ENCODE assay signal across 18 cellular contexts in genomic region chr11:58466293-58466692, GRCh38. TPM values are rescaled to one million over a fixed set of nuclear protein-coding genes. Genes with fewer than 3 reads are reported as not detected.
DNase-seq lines count a peak whose midpoint lies in the region; ATAC-seq and TF ChIP-seq lines count a peak whose summit lies in the region.
"Had no signal": no experiment of that assay in that cellular context is flagged by ENCODE, and none has a peak within 500 bp of the region (broad histone marks: within the 10 kb centered on the region; RNA-seq: fewer than 3 reads in every experiment).

No MANE protein-coding gene starts in this region.

- no peaks in the 10 kb centered on the region for H3K9me2 ChIP-seq in PC-3 (replicated peaks; ENCODE audit: low read length)

- TF ChIP-seq POLR2A in erythroblast (IDR thresholded peaks at IDR 0.05; ENCODE audit: low read length), result no peak

- H2AFZ ChIP-seq in PC-3 (ENCODE audit: low read length) (no peak overlapping the region), osteoblast (ENCODE audit: low read length) (no peak overlapping the region)
- H2AFZ ChIP-seq: GM23338 had no signal

- no peak overlapping the region for H3K4me3 ChIP-seq in PC-3 (ENCODE audit: low read length)
- no peak overlapping the region for H3K4me3 ChIP-seq in osteoblast (ENCODE audit: insufficient read depth, low read length)
- H3K4me3 ChIP-seq: A549, BLaER1, GM23338 had no signal

- H3K9me3 ChIP-seq in PC-3 (ENCODE audit: low read length), result peaks cover 10% of the 10 kb centered on the region
- H3K9me3 ChIP-seq in osteoblast (ENCODE audit: low read depth, low read length), result no peaks in the 10 kb centered on the region

- H3K4me1 ChIP-seq in PC-3 (ENCODE audit: insufficient read depth, low read length) (peaks cover 11% of the 10 kb centered on the region; the same call in 1 of the 2 replicates), osteoblast (ENCODE audit: insufficient read depth, low read length) (no peaks in the 10 kb centered on the region)
- H3K4me1 ChIP-seq: A549, BLaER1 had no signal

- H3K27ac ChIP-seq in PC-3 (ENCODE audit: low read length) (no peak overlapping the region), osteoblast (ENCODE audit: low read depth, low read length) (no peak overlapping the region)
- H3K27ac ChIP-seq: 22Rv1, A549, BLaER1 had no signal

- peak; percentile 35; the same call in 1 of the 2 replicates for ATAC-seq in PC-3
- ATAC-seq: A549, GM23338, HCT116 had no signal

- H3K36me3 ChIP-seq in PC-3 (ENCODE audit: low read depth, low read length) (no peaks in the 10 kb centered on the region), osteoblast (ENCODE audit: insufficient read depth, low read length) (no peaks in the 10 kb centered on the region)
- H3K36me3 ChIP-seq: BLaER1 had no signal

- DNase-seq in AG08396 (ENCODE audit: low spot score) (peak; percentile 4), GM03348 (ENCODE audit: low spot score) (peak; percentile 13), PC-3 (peak; percentile 16), osteoblast (ENCODE audit: insufficient read length, low spot score, missing footprints) (peak; percentile 3), NCI-H1417 (lab: John Stamatoyannopoulos, UW) (no peak), erythroblast (lab: John Stamatoyannopoulos, UW) (no peak), HuH-7 (ENCODE audit: low spot score) (no peak)
- DNase-seq: DMS79 treated with DMSO at 0.1 percent for 48 hours, GDM1, HFFc6, Kasumi-1, KG1 had no signal

- CTCF ChIA-PET in PC-3 (lab: Charles Lee), result no interaction called here

- TF ChIP-seq CTCF in PC-3 (conservative IDR thresholded peaks at IDR 0.05; ENCODE audit: low read depth, low read length) (no peak), osteoblast (IDR thresholded peaks at IDR 0.05; ENCODE audit: extremely low read depth, low read depth, low read length) (no peak)

- intact Hi-C loops in PC-3 (cut with micrococcal nuclease), result no loop called here

- H3K4me2 ChIP-seq in PC-3 (ENCODE audit: low read length) (no peak overlapping the region), osteoblast (ENCODE audit: insufficient read depth, low read length) (no peak overlapping the region)
- H3K4me2 ChIP-seq: A549, BLaER1, GM23338 had no signal

- H3K79me2 ChIP-seq in PC-3 (ENCODE audit: low read length) (no peaks in the 10 kb centered on the region), osteoblast (ENCODE audit: insufficient read depth, low read length) (no peaks in the 10 kb centered on the region)

- no peak overlapping the region for H3K9ac ChIP-seq in PC-3 (ENCODE audit: low read length)
- H3K9ac ChIP-seq: BLaER1 had no signal

- BruUV-seq in PC-3 (replicated peaks; lab: Mats Ljungman, UMichigan), result no TSS peak

- no peaks in the 10 kb centered on the region for H3K27me3 ChIP-seq in PC-3 (ENCODE audit: low read length)
- H3K27me3 ChIP-seq in osteoblast (ENCODE audit: insufficient read depth, low read length), result no peaks in the 10 kb centered on the region
- H3K27me3 ChIP-seq: BLaER1 had no signal

- H4K20me1 ChIP-seq in PC-3 (ENCODE audit: low read length) (no peaks in the 10 kb centered on the region), osteoblast (ENCODE audit: insufficient read depth, low read length) (no peaks in the 10 kb centered on the region)
- H4K20me1 ChIP-seq: BLaER1 had no signal

- POLR2A ChIA-PET in PC-3 (lab: Charles Lee; ENCODE audit: unreplicated experiment), result no interaction called here

- H3F3A ChIP-seq in PC-3 (ENCODE audit: low read length, unreplicated experiment), result no peaks in the 10 kb centered on the region

RNA-seq across cellular contexts. Expression of gene OR5B12, which starts 24.3 kb away (rescaled TPM):
- total RNA-seq in PC-3 (2014; rRNA removed) (not detected in 2 replicates), osteoblast (not detected in 2 replicates)
- total RNA-seq: CD4-positive, alpha-beta memory T cell; GM23338; HFFc6 had no signal

RNA-seq across cellular contexts. Expression of gene OR5B2, which starts 38.4 kb away (rescaled TPM):
- total RNA-seq in PC-3 (2014; rRNA removed) (not detected in 2 replicates), osteoblast (not detected in 2 replicates)
- total RNA-seq: GM23338, HFFc6 had no signal

RNA-seq across cellular contexts. Expression of gene OR5B21, which starts 41.6 kb away (rescaled TPM):
- total RNA-seq in PC-3 (2014; rRNA removed) (not detected in 2 replicates), osteoblast (not detected in 2 replicates)
- total RNA-seq: GM23338 had no signal

RNA-seq across cellular contexts. Expression of gene OR5B3, which starts 59.6 kb away (rescaled TPM):
- not detected in 2 replicates for total RNA-seq in PC-3 (2014; rRNA removed)
- total RNA-seq in osteoblast, result not detected in 2 replicates
- total RNA-seq: CD4-positive, alpha-beta memory T cell; GM23338; HFFc6 had no signal

Comparison
In these comparisons a context has a peak if more than half of its experiments do, and no peak if none do; other contexts are left out.
1. DNase-seq: peak in AG08396 (single experiment), GM03348 (single experiment), PC-3 (single experiment) and osteoblast (single experiment); none in NCI-H1417 (0 of 3), erythroblast (0 of 2) and HuH-7 (single experiment).